Comparison of ENCODE assay signal across 37 cellular contexts in the genomic region with DNA sequence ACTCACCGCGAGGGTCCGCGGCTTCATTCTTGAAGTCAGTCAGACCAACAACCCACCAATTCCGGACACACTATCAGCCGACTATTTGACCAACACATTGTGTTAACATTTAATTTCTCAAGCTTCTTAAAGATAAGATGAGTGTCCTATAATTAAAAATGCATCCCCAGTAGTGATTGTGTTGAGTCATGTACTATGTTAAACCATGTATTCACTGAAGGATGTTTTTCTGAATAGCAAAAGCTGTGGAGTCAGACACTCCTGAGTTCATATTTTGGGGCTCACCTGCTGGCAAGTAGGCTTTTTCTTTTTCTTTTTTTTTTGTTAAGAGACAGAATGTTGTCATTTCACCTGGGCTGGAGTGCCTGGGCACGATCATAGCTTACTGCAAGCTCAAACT.
"Had no signal": no experiment of that assay in that cellular context is flagged by ENCODE, and none has a peak within 500 bp of the region (broad histone marks: within the 10 kb centered on the region; RNA-seq: fewer than 3 reads in every experiment).

No MANE protein-coding gene starts in this region.

- H3K27ac Mint-ChIP-seq: activated CD4-positive, alpha-beta memory T cell treated with anti-CD3 and anti-CD28 coated beads, Interleukin-2, amount 10 ng/mL, durations not matched to agents 7 days and 5 days; activated CD4-positive, alpha-beta T cell treated with anti-CD3 and anti-CD28 coated beads for 36 hours; activated CD4-positive, alpha-beta T cell treated with anti-CD3 and anti-CD28 coated beads, Interleukin-2, amount 10 ng/mL, durations not matched to agents 7 days and 5 days; activated CD8-positive, alpha-beta memory T cell treated with anti-CD3 and anti-CD28 coated beads, Interleukin-2, amount 10 ng/mL, durations not matched to agents 7 days and 5 days; activated CD8-positive, alpha-beta T cell treated with anti-CD3 and anti-CD28 coated beads, Interleukin-2, amount 10 ng/mL, durations not matched to agents 7 days and 5 days; activated naive CD4-positive, alpha-beta T cell treated with anti-CD3 and anti-CD28 coated beads, Interleukin-2, amount 10 ng/mL, durations not matched to agents 7 days and 5 days; activated naive CD4-positive, alpha-beta T cell treated with anti-CD3 and anti-CD28 coated beads, Interleukin-2, amount 50 U/mL, for 24 hours; activated naive CD8-positive, alpha-beta T cell; activated naive CD8-positive, alpha-beta T cell treated with anti-CD3 and anti-CD28 coated beads, Interleukin-2, amount 10 ng/mL, durations not matched to agents 7 days and 5 days; activated naive CD8-positive, alpha-beta T cell treated with anti-CD3 and anti-CD28 coated beads, Interleukin-2, amount 50 U/mL, for 24 hours; activated T-cell treated with anti-CD3 and anti-CD28 coated beads, Interleukin-2, amount 50 U/mL, for 24 hours; activated T-helper 2 cell treated with anti-CD3 and anti-CD28 coated beads, Interferon-gamma antibody, Interleukin-2, Interleukin-4, amounts not matched to agents 10 μg/mL and 5 μg/mL and 100 μg/mL, durations not matched to agents 14 hours and 24 hours and 36 hours; brain; T-helper 1 cell treated with Interleukin-12 subunit alpha and Interleukin-12 subunit beta and Interleukin-4 antibody, amounts not matched to agents 30 μg/mL and 1 μg/mL, for 36 hours; T-helper 2 cell treated with Interferon-gamma antibody and Interleukin-4, amounts not matched to agents 5 μg/mL and 100 μg/mL, for 36 hours; WTC11 had no signal

- H3K36me3 Mint-ChIP-seq: activated CD8-positive, alpha-beta memory T cell treated with anti-CD3 and anti-CD28 coated beads, Interleukin-2, amount 10 ng/mL, durations not matched to agents 7 days and 5 days; activated naive CD4-positive, alpha-beta T cell treated with anti-CD3 and anti-CD28 coated beads, Interleukin-2, amount 10 ng/mL, durations not matched to agents 7 days and 5 days; activated naive CD4-positive, alpha-beta T cell treated with anti-CD3 and anti-CD28 coated beads, Interleukin-2, amount 50 U/mL, for 24 hours; activated naive CD8-positive, alpha-beta T cell; activated naive CD8-positive, alpha-beta T cell treated with anti-CD3 and anti-CD28 coated beads, Interleukin-2, amount 10 ng/mL, durations not matched to agents 7 days and 5 days had no signal

- H3K4me1 Mint-ChIP-seq: activated CD4-positive, alpha-beta memory T cell treated with anti-CD3 and anti-CD28 coated beads, Interleukin-2, amount 10 ng/mL, durations not matched to agents 7 days and 5 days; activated CD4-positive, alpha-beta T cell treated with anti-CD3 and anti-CD28 coated beads for 36 hours; activated CD4-positive, alpha-beta T cell treated with anti-CD3 and anti-CD28 coated beads, Interleukin-2, amount 10 ng/mL, durations not matched to agents 7 days and 5 days; activated CD8-positive, alpha-beta memory T cell treated with anti-CD3 and anti-CD28 coated beads, Interleukin-2, amount 10 ng/mL, durations not matched to agents 7 days and 5 days; activated naive CD4-positive, alpha-beta T cell treated with anti-CD3 and anti-CD28 coated beads, Interleukin-2, amount 10 ng/mL, durations not matched to agents 7 days and 5 days; activated naive CD4-positive, alpha-beta T cell treated with anti-CD3 and anti-CD28 coated beads, Interleukin-2, amount 50 U/mL, for 24 hours; activated naive CD8-positive, alpha-beta T cell treated with anti-CD3 and anti-CD28 coated beads, Interleukin-2, amount 10 ng/mL, durations not matched to agents 7 days and 5 days; activated naive CD8-positive, alpha-beta T cell treated with anti-CD3 and anti-CD28 coated beads, Interleukin-2, amount 50 U/mL, for 24 hours; brain; WTC11 had no signal

- H3K27me3 Mint-ChIP-seq: activated CD4-positive, alpha-beta memory T cell treated with anti-CD3 and anti-CD28 coated beads, Interleukin-2, amount 10 ng/mL, durations not matched to agents 7 days and 5 days; activated CD4-positive, alpha-beta T cell treated with anti-CD3 and anti-CD28 coated beads for 36 hours; activated CD4-positive, alpha-beta T cell treated with anti-CD3 and anti-CD28 coated beads, Interleukin-2, amount 10 ng/mL, durations not matched to agents 7 days and 5 days; activated CD8-positive, alpha-beta memory T cell treated with anti-CD3 and anti-CD28 coated beads, Interleukin-2, amount 10 ng/mL, durations not matched to agents 7 days and 5 days; activated naive CD4-positive, alpha-beta T cell treated with anti-CD3 and anti-CD28 coated beads, Interleukin-2, amount 10 ng/mL, durations not matched to agents 7 days and 5 days; activated naive CD4-positive, alpha-beta T cell treated with anti-CD3 and anti-CD28 coated beads, Interleukin-2, amount 50 U/mL, for 24 hours; activated naive CD8-positive, alpha-beta T cell; activated naive CD8-positive, alpha-beta T cell treated with anti-CD3 and anti-CD28 coated beads, Interleukin-2, amount 10 ng/mL, durations not matched to agents 7 days and 5 days; activated naive CD8-positive, alpha-beta T cell treated with anti-CD3 and anti-CD28 coated beads, Interleukin-2, amount 50 U/mL, for 24 hours; activated T-cell treated with anti-CD3 and anti-CD28 coated beads, Interleukin-2, amount 50 U/mL, for 24 hours; brain had no signal

- H3K4me1 ChIP-seq: ascending aorta had no signal

- H3K4me3 Mint-ChIP-seq: activated CD4-positive, alpha-beta memory T cell treated with anti-CD3 and anti-CD28 coated beads, Interleukin-2, amount 10 ng/mL, durations not matched to agents 7 days and 5 days; activated CD4-positive, alpha-beta T cell treated with anti-CD3 and anti-CD28 coated beads for 36 hours; activated CD4-positive, alpha-beta T cell treated with anti-CD3 and anti-CD28 coated beads, Interleukin-2, amount 10 ng/mL, durations not matched to agents 7 days and 5 days; activated CD8-positive, alpha-beta memory T cell treated with anti-CD3 and anti-CD28 coated beads, Interleukin-2, amount 10 ng/mL, durations not matched to agents 7 days and 5 days; activated CD8-positive, alpha-beta T cell treated with anti-CD3 and anti-CD28 coated beads, Interleukin-2, amount 10 ng/mL, durations not matched to agents 7 days and 5 days; activated naive CD4-positive, alpha-beta T cell treated with anti-CD3 and anti-CD28 coated beads, Interleukin-2, amount 10 ng/mL, durations not matched to agents 7 days and 5 days; activated naive CD4-positive, alpha-beta T cell treated with anti-CD3 and anti-CD28 coated beads, Interleukin-2, amount 50 U/mL, for 24 hours; activated naive CD8-positive, alpha-beta T cell; activated naive CD8-positive, alpha-beta T cell treated with anti-CD3 and anti-CD28 coated beads, Interleukin-2, amount 10 ng/mL, durations not matched to agents 7 days and 5 days; activated naive CD8-positive, alpha-beta T cell treated with anti-CD3 and anti-CD28 coated beads, Interleukin-2, amount 50 U/mL, for 24 hours; activated T-cell treated with anti-CD3 and anti-CD28 coated beads, Interleukin-2, amount 50 U/mL, for 24 hours; brain; T-helper 1 cell treated with Interleukin-12 subunit alpha and Interleukin-12 subunit beta and Interleukin-4 antibody, amounts not matched to agents 30 μg/mL and 1 μg/mL, for 36 hours; T-helper 2 cell treated with Interferon-gamma antibody and Interleukin-4, amounts not matched to agents 5 μg/mL and 100 μg/mL, for 36 hours; WTC11 had no signal

- H3K9me3 Mint-ChIP-seq: activated CD4-positive, alpha-beta T cell treated with anti-CD3 and anti-CD28 coated beads, Interleukin-2, amount 10 ng/mL, durations not matched to agents 7 days and 5 days; activated naive CD4-positive, alpha-beta T cell treated with anti-CD3 and anti-CD28 coated beads, Interleukin-2, amount 50 U/mL, for 24 hours; activated naive CD8-positive, alpha-beta T cell treated with anti-CD3 and anti-CD28 coated beads, Interleukin-2, amount 10 ng/mL, durations not matched to agents 7 days and 5 days; activated naive CD8-positive, alpha-beta T cell treated with anti-CD3 and anti-CD28 coated beads, Interleukin-2, amount 50 U/mL, for 24 hours; activated T-cell treated with anti-CD3 and anti-CD28 coated beads, Interleukin-2, amount 50 U/mL, for 24 hours; activated T-helper 2 cell treated with anti-CD3 and anti-CD28 coated beads, Interferon-gamma antibody, Interleukin-2, Interleukin-4, amounts not matched to agents 10 μg/mL and 5 μg/mL and 100 μg/mL, durations not matched to agents 14 hours and 24 hours and 36 hours; T-helper 1 cell treated with Interleukin-12 subunit alpha and Interleukin-12 subunit beta and Interleukin-4 antibody, amounts not matched to agents 30 μg/mL and 1 μg/mL, for 36 hours; T-helper 2 cell treated with Interferon-gamma antibody and Interleukin-4, amounts not matched to agents 5 μg/mL and 100 μg/mL, for 36 hours had no signal

- H3K36me3 ChIP-seq: ascending aorta, cardiac muscle cell, WERI-Rb-1 had no signal

- H3K27ac ChIP-seq: ascending aorta, cardiac muscle cell, WERI-Rb-1 had no signal

- H3K9me3 ChIP-seq: ascending aorta had no signal

- ATAC-seq: activated CD4-positive, alpha-beta T cell treated with anti-CD3 and anti-CD28 coated beads for 36 hours; activated CD4-positive, CD25-positive, alpha-beta regulatory T cell treated with anti-CD3 and anti-CD28 coated beads, Interleukin-2, amount 50 U/mL, for 24 hours; activated CD8-positive, alpha-beta memory T cell treated with anti-CD3 and anti-CD28 coated beads, Interleukin-2, amount 10 ng/mL, durations not matched to agents 7 days and 5 days; activated CD8-positive, alpha-beta T cell treated with anti-CD3 and anti-CD28 coated beads, Interleukin-2, amount 10 ng/mL, durations not matched to agents 7 days and 5 days; activated naive CD8-positive, alpha-beta T cell treated with anti-CD3 and anti-CD28 coated beads, Interleukin-2, amount 50 U/mL, for 24 hours; WTC11 had no signal

- H3K4me3 ChIP-seq: ascending aorta, cardiac muscle cell had no signal

- DNase-seq: activated CD4-positive, alpha-beta memory T cell treated with anti-CD3 and anti-CD28 coated beads, Interleukin-2, amount 10 ng/mL, durations not matched to agents 7 days and 5 days; activated CD4-positive, alpha-beta T cell treated with anti-CD3 and anti-CD28 coated beads for 1 hour; activated CD4-positive, alpha-beta T cell treated with anti-CD3 and anti-CD28 coated beads for 36 hours; activated CD4-positive, alpha-beta T cell treated with anti-CD3 and anti-CD28 coated beads for 48 hours; activated CD4-positive, alpha-beta T cell treated with anti-CD3 and anti-CD28 coated beads, Interleukin-2, amount 10 ng/mL, durations not matched to agents 7 days and 5 days; activated CD4-positive, alpha-beta T cell treated with anti-CD3 and anti-CD28 coated beads, Interleukin-2, amount 50 U/mL, for 48 hours; activated CD4-positive, CD25-positive, alpha-beta regulatory T cell; activated CD8-positive, alpha-beta memory T cell treated with anti-CD3 and anti-CD28 coated beads for 24 hours; activated CD8-positive, alpha-beta memory T cell treated with anti-CD3 and anti-CD28 coated beads, Interleukin-2, amount 10 ng/mL, durations not matched to agents 7 days and 5 days; activated CD8-positive, alpha-beta memory T cell treated with anti-CD3 and anti-CD28 coated beads, Interleukin-2, amount 50 U/mL, for 48 hours; activated CD8-positive, alpha-beta T cell treated with anti-CD3 and anti-CD28 coated beads, Interleukin-2, amount 10 ng/mL, durations not matched to agents 7 days and 5 days; activated effector memory CD4-positive, alpha-beta T cell treated with Interleukin-2 at 50 U/mL for 16 hours; activated gamma-delta T cell; activated naive CD4-positive, alpha-beta T cell treated with anti-CD3 and anti-CD28 coated beads, Interleukin-2, amount 10 ng/mL, durations not matched to agents 7 days and 5 days; activated naive CD4-positive, alpha-beta T cell treated with Interleukin-2 at 50 U/mL for 16 hours; activated naive CD8-positive, alpha-beta T cell treated with anti-CD3 and anti-CD28 coated beads, Interleukin-2, amount 10 ng/mL, durations not matched to agents 7 days and 5 days; activated naive CD8-positive, alpha-beta T cell treated with anti-CD3 and anti-CD28 coated beads, Interleukin-2, amount 50 U/mL, for 24 hours; activated T-cell treated with anti-CD3 and anti-CD28 coated beads, Interleukin-2, amount 50 U/mL, for 24 hours; activated T-cell treated with anti-CD3 and anti-CD28 coated beads, Interleukin-2, amount 50 U/mL, for 48 hours; amygdala; anterior cingulate cortex; central memory CD4-positive, alpha-beta T cell; SW 1271; T-helper 1 cell; T-helper 2 cell; T-helper 9 cell; WERI-Rb-1 had no signal

- H3K27me3 ChIP-seq: ascending aorta, cardiac muscle cell had no signal
